ENCODE assay signal across 6 cellular contexts in the genomic region with DNA sequence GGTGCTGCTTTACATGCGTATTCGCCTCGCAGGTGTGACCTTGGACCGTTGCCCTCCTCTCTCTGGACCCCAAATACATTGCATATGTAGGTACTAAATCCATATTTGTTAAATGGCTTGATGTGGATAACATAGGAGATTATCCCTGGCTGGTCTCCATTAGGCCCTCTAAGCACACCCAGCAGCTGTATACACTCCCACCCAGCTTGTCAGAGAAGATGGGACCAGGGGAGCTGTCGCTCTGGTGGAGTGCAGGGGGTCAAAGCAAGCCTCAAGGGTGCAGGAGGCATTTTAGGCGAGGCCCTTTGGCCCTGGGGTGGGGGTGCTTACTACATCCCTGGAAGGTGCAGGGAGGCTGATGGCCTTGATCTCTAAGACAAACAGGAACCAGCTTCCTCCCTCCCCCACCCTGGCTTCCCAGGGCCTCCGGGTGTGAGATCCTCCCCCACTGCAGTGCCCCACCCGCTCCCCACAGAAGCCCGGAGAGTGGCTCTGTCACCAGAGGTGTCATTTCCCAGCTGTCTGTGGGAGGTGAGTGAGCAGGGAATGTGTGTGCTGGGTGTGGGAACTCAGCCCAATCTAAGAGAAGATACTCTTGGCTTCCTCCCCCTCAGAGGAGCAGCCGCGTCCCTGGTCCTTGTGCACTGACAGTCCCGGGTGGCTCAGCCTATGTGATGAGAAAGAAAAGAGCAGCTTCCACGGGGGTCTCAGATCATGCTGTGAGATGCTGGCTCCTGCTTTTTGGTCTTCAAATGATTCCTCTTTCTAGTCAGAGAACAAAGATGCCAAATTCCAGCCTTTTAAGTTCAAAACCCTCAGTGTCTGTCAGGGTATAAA. TPM values are rescaled to one million over a fixed set of nuclear protein-coding genes. Genes with fewer than 3 reads are reported as not detected.
A peak's percentile ranks its signal among the peaks of the same experiment; 100 is the strongest.
DNase-seq lines count a peak whose midpoint lies in the region; TF ChIP-seq lines count a peak whose summit lies in the region.

No MANE protein-coding gene starts in this region.

- H3K9me3 Mint-ChIP-seq in Calu3 (ENCODE audit: low read depth, unreplicated experiment): no peaks in the 10 kb centered on the region
- H3K9me3 Mint-ChIP-seq in MCF 10A (ENCODE audit: unreplicated experiment): no peaks in the 10 kb centered on the region

- CTCF ChIA-PET in Calu3 (lab: Charles Lee) (interaction anchor here (0.7 kb wide), 1 partner anchor 42 kb away, joined by 3 read pairs; no protein-coding TSS in a partner anchor), MCF 10A (lab: Yijun Ruan, JAX) (interaction anchor here (1.0 to 1.3 kb wide), 2 partner anchors 9 to 45 kb away, joined by 5 to 6 read pairs; no protein-coding TSS in a partner anchor)

- H3K27me3 Mint-ChIP-seq in Calu3 (ENCODE audit: unreplicated experiment) (no peaks in the 10 kb centered on the region), MCF 10A (ENCODE audit: insufficient read depth, unreplicated experiment) (no peaks in the 10 kb centered on the region)

- TF ChIP-seq CTCF in Calu3 (IDR thresholded peaks at IDR 0.05; ENCODE audit: unreplicated experiment) (no peak), MCF 10A (IDR thresholded peaks at IDR 0.05; ENCODE audit: unreplicated experiment) (no peak)

- peaks cover 31% of the 10 kb centered on the region for H3K36me3 Mint-ChIP-seq in Calu3 (ENCODE audit: insufficient read depth, unreplicated experiment)
- peaks cover 15% of the 10 kb centered on the region for H3K36me3 Mint-ChIP-seq in MCF 10A (ENCODE audit: insufficient read depth, unreplicated experiment)

- no TSS peak for BruUV-seq in Calu3 (replicated peaks; lab: Mats Ljungman, UMichigan)
- no TSS peak for BruUV-seq in MCF 10A (replicated peaks; lab: Mats Ljungman, UMichigan)

- DNase-seq in Calu3 (no peak), OCI-M2 (lab: John Stamatoyannopoulos, UW; ENCODE audit: unreplicated experiment) (peak; percentile 36), MCF 10A (ENCODE audit: unreplicated experiment) (no peak), myocyte (ENCODE audit: low read depth) (peak; percentile 95), NCI-H2196 (lab: John Stamatoyannopoulos, UW; ENCODE audit: unreplicated experiment) (no peak), NCI-H446 (lab: John Stamatoyannopoulos, UW) (no peak)

- no peaks in the 10 kb centered on the region for H3K4me1 Mint-ChIP-seq in Calu3 (ENCODE audit: low read depth, unreplicated experiment)
- peaks cover 32% of the 10 kb centered on the region for H3K4me1 Mint-ChIP-seq in MCF 10A (ENCODE audit: insufficient read depth, unreplicated experiment)

- H3K4me3 Mint-ChIP-seq in Calu3 (ENCODE audit: low read depth, unreplicated experiment) (peak overlapping the region; percentile 76), MCF 10A (ENCODE audit: unreplicated experiment) (peak overlapping the region; percentile 78)

- intact Hi-C loops in Calu3 (cut with micrococcal nuclease; ENCODE audit: unreplicated experiment): no loop called here
- intact Hi-C loops in MCF 10A (cut with micrococcal nuclease): no loop called here

- H3K27ac Mint-ChIP-seq in Calu3 (ENCODE audit: unreplicated experiment): no peak overlapping the region
- peak overlapping the region; percentile 94 for H3K27ac Mint-ChIP-seq in MCF 10A (ENCODE audit: low read depth, unreplicated experiment)

- POLR2A ChIA-PET in MCF 10A (lab: Yijun Ruan, JAX): interaction anchor here (0.6 to 13.1 kb wide), 11 partner anchors 9 to 307 kb away, joined by 3 to 203 read pairs (median 4); partner anchors contain the start of genes ALOXE3, BORCS6, CTC1 and PER1

RNA-seq across cellular contexts. Expression of gene VAMP2, which starts 1.4 kb away (rescaled TPM):
- total RNA-seq in Calu3 (2022) (18.1 and 22.1 TPM in 2 replicates), MCF 10A (2022) (37.7 and 42.8 TPM in 2 replicates), myocyte (10.5 and 12.3 TPM in 2 replicates)
- 69.3 TPM for polyA plus RNA-seq in myocyte (2012)

RNA-seq across cellular contexts. Expression of gene TMEM107, which starts 12.0 kb away (rescaled TPM):
- 12.2 and 13.5 TPM in 2 replicates for total RNA-seq in Calu3 (2022)
- total RNA-seq in MCF 10A (2022): 7.6 and 8.4 TPM in 2 replicates
- 11.5 and 15.9 TPM in 2 replicates for total RNA-seq in myocyte
- polyA plus RNA-seq in myocyte (2012): 26.8 TPM

RNA-seq across cellular contexts. Expression of gene PER1, which starts 12.0 kb away (rescaled TPM):
- 16.1 and 17.0 TPM in 2 replicates for total RNA-seq in Calu3 (2022)
- total RNA-seq in MCF 10A (2022): 165 and 190 TPM in 2 replicates
- total RNA-seq in myocyte: 6.4 and 16.6 TPM in 2 replicates
- polyA plus RNA-seq in myocyte (2012): 7.7 TPM

RNA-seq across cellular contexts. Expression of gene BORCS6, which starts 25.8 kb away (rescaled TPM):
- 3.7 and 3.9 TPM in 2 replicates for total RNA-seq in Calu3 (2022)
- total RNA-seq in MCF 10A (2022): 3.9 and 4.4 TPM in 2 replicates
- 13.1 and 14.0 TPM in 2 replicates for total RNA-seq in myocyte
- polyA plus RNA-seq in myocyte (2012): 7.6 TPM

RNA-seq across cellular contexts. Expression of gene HES7, which starts 40.3 kb away (rescaled TPM):
- total RNA-seq in Calu3 (2022): 0.28 and 0.69 TPM in 2 replicates
- total RNA-seq in MCF 10A (2022): 5.8 and 5.9 TPM in 2 replicates
- 0.16 and 0.53 TPM in 2 replicates for total RNA-seq in myocyte
- 0.33 TPM for polyA plus RNA-seq in myocyte (2012)

Comparison
In these comparisons a context has a peak if more than half of its experiments do, and no peak if none do; other contexts are left out.
1. DNase-seq: peak in OCI-M2 (single experiment) and myocyte (single experiment); none in Calu3 (single experiment), MCF 10A (single experiment), NCI-H2196 (single experiment) and NCI-H446 (0 of 2).